ENCODE assay signal across 11 cellular contexts in genomic region chr5:132445930-132446329, GRCh38. TPM values are rescaled to one million over a fixed set of nuclear protein-coding genes. Genes with fewer than 3 reads are reported as not detected.
DNase-seq lines count a peak whose midpoint lies in the region; ATAC-seq and TF ChIP-seq lines count a peak whose summit lies in the region.
"Had no signal": no experiment of that assay in that cellular context is flagged by ENCODE, and none has a peak within 500 bp of the region (broad histone marks: within the 10 kb centered on the region; RNA-seq: fewer than 3 reads in every experiment).

No MANE protein-coding gene starts in this region.

- H3K4me3 Mint-ChIP-seq in immature natural killer cell: no peak overlapping the region
- H3K4me3 Mint-ChIP-seq in HFFc6: no peak overlapping the region
- H3K4me3 Mint-ChIP-seq in progenitor cell of endocrine pancreas (ENCODE audit: low read depth): no peak overlapping the region

- H3K4me1 Mint-ChIP-seq in immature natural killer cell (peaks cover 96 to 98% of the 10 kb centered on the region in 2 donors), HFFc6 (ENCODE audit: low read depth) (peaks cover 30% of the 10 kb centered on the region), progenitor cell of endocrine pancreas (ENCODE audit: low read depth) (peaks cover 11% of the 10 kb centered on the region)

- H3K36me3 Mint-ChIP-seq in immature natural killer cell (peaks cover 40 to 47% (median 43%) of the 10 kb centered on the region in 3 donors), HFFc6 (ENCODE audit: low read depth) (peaks cover 22% of the 10 kb centered on the region), progenitor cell of endocrine pancreas (ENCODE audit: insufficient read depth) (no peaks in the 10 kb centered on the region)

- H3K27ac ChIP-seq in VCaP (peak overlapping the region; percentile 52), spleen (peak overlapping the region; percentile 17 to 75 (median 59))
- H3K27ac ChIP-seq in effector memory CD4-positive, alpha-beta T cell (ENCODE audit: insufficient read depth, low read length, poor library complexity, severe bottlenecking): no peak overlapping the region

- DNase-seq in ELF-1 (ENCODE audit: low read depth, low spot score) (peak; percentile 69), immature natural killer cell (no peak), spleen (no peak), HFFc6 (no peak), progenitor cell of endocrine pancreas (ENCODE audit: low spot score, unreplicated experiment) (no peak)
- no peak for DNase-seq in effector memory CD4-positive, alpha-beta T cell
- DNase-seq: activated gamma-delta T cell treated with Interleukin-2 at 50 U/mL for 16 hours, NCI-H1930 had no signal

- TF ChIP-seq POLR2A in spleen (IDR thresholded peaks at IDR 0.05): no peak

- H3K9me3 ChIP-seq in spleen: no peaks in the 10 kb centered on the region
- H3K9me3 ChIP-seq in effector memory CD4-positive, alpha-beta T cell (ENCODE audit: control insufficient read depth, low read length): no peaks in the 10 kb centered on the region
- H3K9me3 ChIP-seq: mucosa of descending colon had no signal

- 25 to 63% (median 49%) methylated on average over 3 of the region's 3 CpGs for WGBS in spleen, 5 donors

- no peak for TF ChIP-seq CTCF in VCaP (conservative IDR thresholded peaks at IDR 0.05)
- no peak for TF ChIP-seq CTCF in spleen (IDR thresholded peaks at IDR 0.05 in 8 of 11, conservative IDR thresholded peaks at IDR 0.05 in 3 of 11)
- no peak for TF ChIP-seq CTCF in HFFc6 (IDR thresholded peaks at IDR 0.05)
- TF ChIP-seq CTCF in progenitor cell of endocrine pancreas (IDR thresholded peaks at IDR 0.05; ENCODE audit: unreplicated experiment): no peak

- peaks cover 0 to 46% (median 8%) of the 10 kb centered on the region in 6 donors for H3K36me3 ChIP-seq in spleen
- H3K36me3 ChIP-seq in effector memory CD4-positive, alpha-beta T cell (ENCODE audit: control insufficient read depth, insufficient read depth, low read length): peaks cover 19% of the 10 kb centered on the region

- intact Hi-C loops in spleen (cut with DNase I; ENCODE audit: low total_unique reads): no loop called here

- H3K9me3 Mint-ChIP-seq in immature natural killer cell (no peaks in the 10 kb centered on the region), HFFc6 (peaks cover 12% of the 10 kb centered on the region), progenitor cell of endocrine pancreas (ENCODE audit: low read depth) (no peaks in the 10 kb centered on the region)

- H3K4me3 ChIP-seq in spleen: no peak overlapping the region
- H3K4me3 ChIP-seq in effector memory CD4-positive, alpha-beta T cell (ENCODE audit: insufficient read depth, low read depth, low read length, poor library complexity, severe bottlenecking): no peak overlapping the region
- H3K4me3 ChIP-seq: mucosa of descending colon had no signal

- peaks cover 33 to 90% (median 77%) of the 10 kb centered on the region in 6 donors for H3K4me1 ChIP-seq in spleen
- H3K4me1 ChIP-seq in effector memory CD4-positive, alpha-beta T cell (ENCODE audit: control insufficient read depth, insufficient read depth, low read length, poor library complexity, severe bottlenecking): peaks cover 39% of the 10 kb centered on the region

- H3K27me3 Mint-ChIP-seq in immature natural killer cell (ENCODE audit: low read depth in 3 of 3) (peaks cover 0 to 2% (median 2%) of the 10 kb centered on the region in 3 donors), HFFc6 (ENCODE audit: insufficient read depth) (peaks cover 2% of the 10 kb centered on the region), progenitor cell of endocrine pancreas (peaks cover 5% of the 10 kb centered on the region)

- H3K27me3 ChIP-seq in spleen (replicated peaks in 1 of 7): no peaks in the 10 kb centered on the region
- no peaks in the 10 kb centered on the region for H3K27me3 ChIP-seq in effector memory CD4-positive, alpha-beta T cell (replicated peaks; ENCODE audit: control insufficient read depth, insufficient read depth, low read length, poor library complexity, severe bottlenecking)

- no peak for ATAC-seq in GM18867 (IDR thresholded peaks at IDR 0.05; ENCODE audit: unreplicated experiment)

- H3K27ac Mint-ChIP-seq in immature natural killer cell (peak overlapping the region; percentile 69 to 98 (median 88)), HFFc6 (no peak overlapping the region), progenitor cell of endocrine pancreas (no peak overlapping the region)

RNA-seq across cellular contexts. Expression of gene IRF1, which starts 44.6 kb away (rescaled TPM):
- polyA plus RNA-seq in immature natural killer cell (100 to 1,000 TPM; 349 to 460 (median 371) TPM), spleen (100 to 1,000 TPM in 1 of 3 donors, 10 to 100 TPM in 2; 57.9 to 113 (median 59.7) TPM)
- total RNA-seq in spleen (100 to 1,000 TPM; 146 to 307 (median 165) TPM), progenitor cell of endocrine pancreas (2.3 and 4.1 TPM in 2 replicates)
- total RNA-seq in HFFc6 (2021; fragmentation: NEBNext Ultra II Directional; extraction: Animal tissue kit (Norgen Biotek cat#: 25700)): 10 to 100 TPM in 5 of 6 experiments, 1 to 10 TPM in 1; 9.8 to 19.7 (median 17.3) TPM

Comparison
In these comparisons a context has a peak if more than half of its experiments do, and no peak if none do; other contexts are left out.
1. H3K27ac Mint-ChIP-seq: peak in immature natural killer cell (6 of 6); none in HFFc6 (single experiment) and progenitor cell of endocrine pancreas (single experiment).
2. RNA of gene IRF1, which starts 44.6 kb away (total RNA-seq): 146 to 307 TPM in spleen; 9.8 to 19.7 TPM in HFFc6 and 2.3 to 4.1 TPM in progenitor cell of endocrine pancreas; every median in the first group is over 4 times any median in the second.